12 cellular contexts compared by ENCODE assay signal in the genomic region with DNA sequence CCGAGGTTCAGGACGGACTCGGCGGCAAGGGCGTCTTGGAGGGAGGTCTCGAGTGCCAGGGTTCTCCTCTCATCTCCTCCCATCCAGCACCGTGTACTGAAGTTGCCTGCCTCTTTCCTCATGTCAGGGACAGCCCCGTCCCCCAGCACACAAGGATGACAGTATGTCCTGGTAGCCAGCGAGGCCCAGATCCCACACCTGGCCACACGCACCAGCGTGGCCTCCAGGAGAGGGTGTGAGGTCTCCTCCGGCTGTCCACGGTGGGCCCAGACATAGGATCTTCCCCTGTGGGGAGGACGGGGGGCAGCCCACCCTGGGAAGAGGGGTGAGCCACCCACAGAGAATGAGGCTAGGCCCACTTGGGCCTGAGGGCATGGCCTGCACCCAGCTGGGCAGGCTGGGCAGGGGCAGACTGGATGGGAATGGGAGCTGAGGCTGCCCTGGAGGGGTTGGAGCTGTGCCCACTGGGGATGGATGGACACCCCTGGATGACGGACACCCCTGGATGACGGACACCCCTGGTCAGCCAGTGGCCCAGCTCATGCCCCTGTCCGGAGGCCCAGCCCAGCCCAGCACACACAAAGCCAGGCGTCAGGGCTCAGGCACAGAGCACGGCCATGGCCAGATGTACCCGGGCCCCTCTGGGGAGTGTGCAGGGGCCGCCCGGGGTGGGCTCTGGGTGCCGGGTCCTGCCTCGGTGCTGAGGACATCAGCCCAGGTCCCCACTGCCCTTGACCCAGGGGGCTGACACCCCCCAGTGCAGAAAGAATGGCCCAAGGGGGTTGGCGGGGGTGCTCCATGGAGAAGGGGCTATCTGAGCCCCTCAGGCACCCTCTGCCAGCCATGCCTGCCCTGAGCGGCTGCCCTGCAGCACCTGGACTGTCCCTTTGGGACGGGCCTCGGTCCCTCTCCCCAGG. TPM values are rescaled to one million over a fixed set of nuclear protein-coding genes. Genes with fewer than 3 reads are reported as not detected.
"Had no signal": no experiment of that assay in that cellular context is flagged by ENCODE, and none has a peak within 500 bp of the region (broad histone marks: within the 10 kb centered on the region; RNA-seq: fewer than 3 reads in every experiment).

No MANE protein-coding gene starts in this region.

- H3K36me3 ChIP-seq: breast epithelium, SJSA1, thyroid gland had no signal

- H3K36me3 Mint-ChIP-seq: activated naive CD8-positive, alpha-beta T cell had no signal

- ATAC-seq: naive thymus-derived CD8-positive, alpha-beta T cell; psoas muscle had no signal

- H3K4me1 Mint-ChIP-seq: activated CD4-positive, alpha-beta T cell treated with anti-CD3 and anti-CD28 coated beads, Interleukin-2, amount 10 ng/mL, durations not matched to agents 7 days and 5 days had no signal

- H3K27me3 ChIP-seq: thyroid gland had no signal

- H3K9me3 Mint-ChIP-seq: activated CD4-positive, alpha-beta T cell treated with anti-CD3 and anti-CD28 coated beads, Interleukin-2, amount 10 ng/mL, durations not matched to agents 7 days and 5 days; activated T-helper 2 cell treated with anti-CD3 and anti-CD28 coated beads, Interferon-gamma antibody, Interleukin-2, Interleukin-4, amounts not matched to agents 10 μg/mL and 5 μg/mL and 100 μg/mL, durations not matched to agents 14 hours and 24 hours and 36 hours had no signal

- H3K9me3 ChIP-seq: SJSA1, thyroid gland had no signal

- DNase-seq: activated CD4-positive, alpha-beta T cell treated with anti-CD3 and anti-CD28 coated beads, Interleukin-2, amount 10 ng/mL, durations not matched to agents 7 days and 5 days; naive thymus-derived CD8-positive, alpha-beta T cell; occipital lobe; stimulated activated CD4-positive, alpha-beta T cell treated with anti-CD3 and anti-CD28 coated beads, Interleukin-4, amount 100 ng/mL, for 24 hours; T1000; thyroid gland had no signal

- H3K27ac Mint-ChIP-seq: activated CD4-positive, alpha-beta T cell treated with anti-CD3 and anti-CD28 coated beads, Interleukin-2, amount 10 ng/mL, durations not matched to agents 7 days and 5 days; activated naive CD8-positive, alpha-beta T cell; activated T-helper 2 cell treated with anti-CD3 and anti-CD28 coated beads, Interferon-gamma antibody, Interleukin-2, Interleukin-4, amounts not matched to agents 10 μg/mL and 5 μg/mL and 100 μg/mL, durations not matched to agents 14 hours and 24 hours and 36 hours; naive thymus-derived CD8-positive, alpha-beta T cell had no signal

- H3K4me3 Mint-ChIP-seq: activated CD4-positive, alpha-beta T cell treated with anti-CD3 and anti-CD28 coated beads, Interleukin-2, amount 10 ng/mL, durations not matched to agents 7 days and 5 days; activated naive CD8-positive, alpha-beta T cell; naive thymus-derived CD8-positive, alpha-beta T cell had no signal

- H3K27ac ChIP-seq: breast epithelium, psoas muscle, SJSA1, thyroid gland, VCaP had no signal

- H3K4me1 ChIP-seq: breast epithelium, psoas muscle, SJSA1 had no signal

- H3K4me3 ChIP-seq: breast epithelium, psoas muscle, SJSA1, thyroid gland had no signal

RNA-seq across cellular contexts. Expression of gene CFAP46, which starts 30.9 kb away (rescaled TPM):
- total RNA-seq: activated CD4-positive, alpha-beta T cell treated with anti-CD3 and anti-CD28 coated beads, Interleukin-2, amount 10 ng/mL, durations not matched to agents 7 days and 5 days; activated T-helper 2 cell treated with anti-CD3 and anti-CD28 coated beads, Interferon-gamma antibody, Interleukin-2, Interleukin-4, amounts not matched to agents 10 μg/mL and 5 μg/mL and 100 μg/mL, durations not matched to agents 14 hours and 24 hours and 36 hours; naive thymus-derived CD8-positive, alpha-beta T cell had no signal
